ENCODE assay signal across 8 cellular contexts in genomic region chr1:36156329-36157114, GRCh38. TPM values are rescaled to one million over a fixed set of nuclear protein-coding genes. Genes with fewer than 3 reads are reported as not detected.
DNase-seq lines count a peak whose midpoint lies in the region; ATAC-seq and TF ChIP-seq lines count a peak whose summit lies in the region.

No MANE protein-coding gene starts in this region.

- peak overlapping the region; percentile 86 for H4K91ac ChIP-seq in IMR-90 (ENCODE audit: insufficient read depth, low read depth, low read length)
- peak overlapping the region; percentile 97 for H4K91ac ChIP-seq in trophoblast cell (ENCODE audit: low read depth, low read length)

- H3K9me1 ChIP-seq in IMR-90 (ENCODE audit: insufficient read depth, low read length): peaks cover 26% of the 10 kb centered on the region

- in situ Hi-C loops in IMR-90 (cut with MboI; ENCODE audit: low sequenced_read_pairs): no loop called here

- no CpG with 5 or more reads among the region's 69 CpGs for WGBS in IMR-90 (ENCODE audit: extremely low coverage in 2 of 2, insufficient read length in 1 of 2), 2 experiments
- WGBS in heart right ventricle, 2 donors: 0% methylated on average over 54 to 69 of the region's 69 CpGs
- WGBS in trophoblast cell (ENCODE audit: extremely low coverage, insufficient coverage, insufficient read length): no CpG with 5 or more reads among the region's 69 CpGs

- intact Hi-C loops in IMR-90 (cut with micrococcal nuclease): loop anchor here (5.0 kb wide), 1 partner anchor 46 kb away; no protein-coding TSS in a partner anchor
- intact Hi-C loops in heart right ventricle (cut with DNase I): loop anchor here in 1 of 10 donors (5.0 kb wide), 1 partner anchor 126 kb away; no protein-coding TSS in a partner anchor

- H3K23ac ChIP-seq in IMR-90 (ENCODE audit: low read depth, low read length): peak overlapping the region; percentile 94
- no peak overlapping the region for H3K23ac ChIP-seq in trophoblast cell (ENCODE audit: low read length)

- H2BK120ac ChIP-seq in IMR-90 (ENCODE audit: low read depth, low read length) (peak overlapping the region; percentile 38; the same call in 1 of the 2 replicates), trophoblast cell (ENCODE audit: insufficient read depth, low read length, poor library complexity) (peak overlapping the region; percentile 97)

- H3K27me3 Mint-ChIP-seq in activated naive CD8-positive, alpha-beta T cell treated with anti-CD3 and anti-CD28 coated beads, Interleukin-2, amount 50 U/mL, for 24 hours: no peaks in the 10 kb centered on the region

- H3K36me3 Mint-ChIP-seq in activated naive CD8-positive, alpha-beta T cell treated with anti-CD3 and anti-CD28 coated beads, Interleukin-2, amount 50 U/mL, for 24 hours (ENCODE audit: low read depth): peaks cover 17% of the 10 kb centered on the region

- H2AK9ac ChIP-seq in IMR-90 (replicated peaks; ENCODE audit: low read depth, low read length, poor library complexity): peak overlapping the region; percentile 100

- H3K4me1 ChIP-seq in IMR-90 (ENCODE audit: control insufficient read depth, insufficient read depth, low read length) (peaks cover 26% of the 10 kb centered on the region), heart right ventricle (peaks cover 39 to 79% (median 72%) of the 10 kb centered on the region in 9 donors), trophoblast cell (ENCODE audit: control insufficient read depth in 1 of 2, insufficient read depth in 2 of 2, low read length in 2 of 2) (peaks cover 44 to 47% of the 10 kb centered on the region in 2 experiments)

- CTCF ChIA-PET in IMR-90 (lab: Yijun Ruan, JAX): interaction anchor here (0.8 to 2.3 kb wide), 2 partner anchors 9 to 31 kb away, joined by 3 to 10 read pairs; no protein-coding TSS in a partner anchor

- peak overlapping the region; percentile 99 for H3K9ac ChIP-seq in IMR-90 (ENCODE audit: low read depth, low read length)
- H3K9ac ChIP-seq in trophoblast cell (ENCODE audit: low read length): peak overlapping the region; percentile 85

- peak overlapping the region; percentile 55 for H2BK12ac ChIP-seq in trophoblast cell (ENCODE audit: low read length)

- peak overlapping the region; percentile 98 for H3K4me3 ChIP-seq in IMR-90 (ENCODE audit: insufficient read depth, low read depth, low read length)
- peak overlapping the region; percentile 68 to 100 (median 99) for H3K4me3 ChIP-seq in heart right ventricle
- H3K4me3 ChIP-seq in trophoblast cell (ENCODE audit: low read depth, low read length): peak overlapping the region; percentile 90

- H4K5ac ChIP-seq in IMR-90 (ENCODE audit: low read depth, low read length): peak overlapping the region; percentile 60; the same call in 1 of the 2 replicates

- H3K27ac ChIP-seq in IMR-90 (ENCODE audit: insufficient read depth, low read length) (peak overlapping the region; percentile 97), heart right ventricle (peak overlapping the region; percentile 98 to 100 (median 100)), trophoblast cell (ENCODE audit: low read depth, low read length) (peak overlapping the region; percentile 91)

- H2AK5ac ChIP-seq in IMR-90 (ENCODE audit: low read depth, low read length): peak overlapping the region; percentile 98
- peak overlapping the region; percentile 94 for H2AK5ac ChIP-seq in trophoblast cell (ENCODE audit: low read length)

- H3K79me1 ChIP-seq in IMR-90 (ENCODE audit: low read depth in 1 of 2, low read length in 2 of 2): peaks cover 12 to 53% of the 10 kb centered on the region in 2 experiments; a peak in 3 of 4 replicates
- H3K79me1 ChIP-seq in trophoblast cell (ENCODE audit: low read length): peaks cover 29% of the 10 kb centered on the region

- H3K18ac ChIP-seq in IMR-90 (ENCODE audit: low read depth, low read length) (peak overlapping the region; percentile 89), trophoblast cell (ENCODE audit: low read length) (peak overlapping the region; percentile 98)

- no peak for TF ChIP-seq RAD21 in IMR-90 (IDR thresholded peaks at IDR 0.05; ENCODE audit: low read length)

- H2AFZ ChIP-seq in IMR-90 (replicated peaks; ENCODE audit: low read length, poor library complexity): peak overlapping the region; percentile 90
- H2AFZ ChIP-seq in trophoblast cell (ENCODE audit: insufficient read depth, low read length, poor library complexity): peak overlapping the region; percentile 93

- BruUV-seq in IMR-90 (replicated peaks; lab: Mats Ljungman, UMichigan): no TSS peak

- H2BK5ac ChIP-seq in IMR-90 (ENCODE audit: low read depth, low read length, poor library complexity, severe bottlenecking) (peak overlapping the region; percentile 99), trophoblast cell (ENCODE audit: low read depth, low read length, poor library complexity) (peak overlapping the region; percentile 98)

- peak overlapping the region; percentile 75 for H3K56ac ChIP-seq in IMR-90 (ENCODE audit: extremely low read depth, insufficient read depth, low read length)

- H4K8ac ChIP-seq in IMR-90 (ENCODE audit: low read depth in 2 of 2, low read length in 2 of 2): peak overlapping the region; percentile 73 to 80
- H4K8ac ChIP-seq in trophoblast cell (ENCODE audit: low read depth, low read length): peak overlapping the region; percentile 92

- peaks cover 73% of the 10 kb centered on the region for H3K4me1 Mint-ChIP-seq in activated naive CD8-positive, alpha-beta T cell treated with anti-CD3 and anti-CD28 coated beads, Interleukin-2, amount 50 U/mL, for 24 hours

- peaks cover 42% of the 10 kb centered on the region for H3K79me2 ChIP-seq in trophoblast cell (ENCODE audit: control insufficient read depth, insufficient read depth, low read length, poor library complexity)

- H3K36me3 ChIP-seq in IMR-90 (ENCODE audit: control insufficient read depth, insufficient read depth, low read length) (peaks cover 12% of the 10 kb centered on the region), heart right ventricle (peaks cover 0 to 20% (median 0%) of the 10 kb centered on the region in 9 donors), trophoblast cell (ENCODE audit: control insufficient read depth in 1 of 2, insufficient read depth in 2 of 2, low read length in 2 of 2) (peaks cover 13 to 15% of the 10 kb centered on the region in 2 experiments)

- TF ChIP-seq CTCF in IMR-90 (conservative IDR thresholded peaks at IDR 0.05; ENCODE audit: low read depth, low read length) (no peak), heart right ventricle (IDR thresholded peaks at IDR 0.05) (no peak)

- H3K4ac ChIP-seq in IMR-90 (ENCODE audit: low read depth, low read length): peak overlapping the region; percentile 98
- H3K4ac ChIP-seq in trophoblast cell (ENCODE audit: low read depth, low read length): peak overlapping the region; percentile 96

- no peak overlapping the region for H2BK20ac ChIP-seq in IMR-90 (ENCODE audit: low read depth, low read length)

- no peaks in the 10 kb centered on the region for H3K9me3 Mint-ChIP-seq in activated naive CD8-positive, alpha-beta T cell treated with anti-CD3 and anti-CD28 coated beads, Interleukin-2, amount 50 U/mL, for 24 hours

- peak overlapping the region; percentile 97 for H4K12ac ChIP-seq in trophoblast cell (ENCODE audit: low read depth, low read length)

- H2BK15ac ChIP-seq in IMR-90 (ENCODE audit: low read depth, low read length): peak overlapping the region; percentile 48; the same call in 2 of the 3 replicates

- TF ChIP-seq POLR2A in IMR-90 (IDR thresholded peaks at IDR 0.05; ENCODE audit: low read depth, low read length): peak; percentile 36; the same call in 1 of the 2 replicates

- peak overlapping the region; percentile 86 for H3K4me3 Mint-ChIP-seq in activated naive CD8-positive, alpha-beta T cell treated with anti-CD3 and anti-CD28 coated beads, Interleukin-2, amount 50 U/mL, for 24 hours

- POLR2A ChIA-PET in IMR-90 (lab: Charles Lee; ENCODE audit: unreplicated experiment): interaction anchor here (0.6 kb wide), 2 partner anchors 13 to 68 kb away, joined by 3 to 9 read pairs; no protein-coding TSS in a partner anchor

- peak; percentile 36 for ATAC-seq in IMR-90 (ENCODE audit: low read depth)
- ATAC-seq in activated naive CD8-positive, alpha-beta T cell treated with anti-CD3 and anti-CD28 coated beads, Interleukin-2, amount 50 U/mL, for 24 hours: no peak
- peak; percentile 41 to 70 (median 55) for ATAC-seq in heart right ventricle
- ATAC-seq in HG02884 (IDR thresholded peaks at IDR 0.05; ENCODE audit: unreplicated experiment): no peak

- no peaks in the 10 kb centered on the region for H3K27me3 ChIP-seq in IMR-90 (ENCODE audit: control insufficient read depth, insufficient read depth, low read length)
- no peaks in the 10 kb centered on the region for H3K27me3 ChIP-seq in heart right ventricle
- no peaks in the 10 kb centered on the region for H3K27me3 ChIP-seq in trophoblast cell (ENCODE audit: insufficient read depth, low read length)

- DNase-seq in NK-92 treated with Interleukin-12 subunit alpha and Interleukin-12 subunit beta, amount 100 ng/mL, for 24 hours (lab: John Stamatoyannopoulos, UW): peak; percentile 47
- DNase-seq in NK-92 (lab: John Stamatoyannopoulos, UW; ENCODE audit: unreplicated experiment) (no peak), IMR-90 (peak; percentile 47), SK-N-DZ (ENCODE audit: low spot score) (peak; percentile 71), heart right ventricle (peak; percentile 81 to 85), trophoblast cell (peak; percentile 67 to 70)
- DNase-seq in activated naive CD8-positive, alpha-beta T cell treated with anti-CD3 and anti-CD28 coated beads, Interleukin-2, amount 50 U/mL, for 24 hours: peak; percentile 68

- H4K20me1 ChIP-seq in IMR-90 (ENCODE audit: insufficient read depth, low read length): peaks cover 50% of the 10 kb centered on the region

- H3K14ac ChIP-seq in IMR-90 (replicated peaks; ENCODE audit: low read depth, low read length): peak overlapping the region; percentile 92
- H3K14ac ChIP-seq in trophoblast cell (ENCODE audit: low read length): peak overlapping the region; percentile 96

- peak overlapping the region; percentile 64 for H3K4me2 ChIP-seq in IMR-90 (ENCODE audit: low read depth, low read length)
- H3K4me2 ChIP-seq in trophoblast cell (ENCODE audit: low read length): peak overlapping the region; percentile 59

- dilution Hi-C loops in IMR-90 (cut with HindIII; ENCODE audit: low sequenced_read_pairs, unreplicated experiment): no loop called here

- no peaks in the 10 kb centered on the region for H3K9me3 ChIP-seq in IMR-90 (ENCODE audit: control insufficient read depth, insufficient read depth, low read length)
- H3K9me3 ChIP-seq in heart right ventricle: no peaks in the 10 kb centered on the region
- H3K9me3 ChIP-seq in trophoblast cell (ENCODE audit: insufficient read depth, low read depth, low read length): no peaks in the 10 kb centered on the region

- H3K27ac Mint-ChIP-seq in activated naive CD8-positive, alpha-beta T cell treated with anti-CD3 and anti-CD28 coated beads, Interleukin-2, amount 50 U/mL, for 24 hours: peak overlapping the region; percentile 82

RNA-seq across cellular contexts. Expression of gene MAP7D1, which starts 0.6 kb away (rescaled TPM):
- 30.8 and 32.3 TPM in 2 replicates for total RNA-seq in IMR-90 (2012; rRNA removed)
- 81.9 and 83.2 TPM in 2 replicates for polyA plus RNA-seq in IMR-90 (2012; rRNA removed)
- polyA plus RNA-seq in IMR-90 (2012; cell fraction: cytosol; rRNA removed): 96.4 and 165 TPM in 2 replicates
- 182 and 323 TPM in 2 replicates for polyA plus RNA-seq in IMR-90 (2012; cell fraction: nucleus; rRNA removed; ENCODE audit: low replicate concordance)
- polyA plus RNA-seq in SK-N-DZ (2014; cell fraction: cytosol; rRNA removed): 68.3 and 73.9 TPM in 2 replicates
- polyA plus RNA-seq in SK-N-DZ (2014; cell fraction: nucleus; rRNA removed): 67.3 and 84.8 TPM in 2 replicates
- total RNA-seq in heart right ventricle: 100 to 1,000 TPM; 277 to 364 (median 325) TPM
- 100 to 1,000 TPM; 176 to 225 TPM for polyA plus RNA-seq in heart right ventricle
- 96.6 and 97.6 TPM in 2 replicates for polyA plus RNA-seq in trophoblast cell (2013)

RNA-seq across cellular contexts. Expression of gene TRAPPC3, which starts 7.2 kb away (rescaled TPM):
- total RNA-seq in IMR-90 (2012; rRNA removed): 76.0 and 101 TPM in 2 replicates
- polyA plus RNA-seq in IMR-90 (2012; rRNA removed): 63.5 and 77.8 TPM in 2 replicates
- 67.3 and 70.8 TPM in 2 replicates for polyA plus RNA-seq in IMR-90 (2012; cell fraction: cytosol; rRNA removed)
- 31.1 and 62.4 TPM in 2 replicates for polyA plus RNA-seq in IMR-90 (2012; cell fraction: nucleus; rRNA removed; ENCODE audit: low replicate concordance)
- 83.0 and 86.0 TPM in 2 replicates for polyA plus RNA-seq in SK-N-DZ (2014; cell fraction: cytosol; rRNA removed)
- polyA plus RNA-seq in SK-N-DZ (2014; cell fraction: nucleus; rRNA removed): 36.5 and 37.1 TPM in 2 replicates
- 10 to 100 TPM; 41.6 to 62.6 (median 48.4) TPM for total RNA-seq in heart right ventricle
- polyA plus RNA-seq in heart right ventricle: 10 to 100 TPM; 33.6 to 73.8 TPM
- polyA plus RNA-seq in trophoblast cell (2013): 62.9 and 66.9 TPM in 2 replicates

RNA-seq across cellular contexts. Expression of gene COL8A2, which starts 31.5 kb away (rescaled TPM):
- total RNA-seq in IMR-90 (2012; rRNA removed) (0.54 and 0.56 TPM in 2 replicates), heart right ventricle (1 to 10 TPM in 3 of 10 donors, under 1 TPM in 7; 0.53 to 2.0 (median 0.73) TPM)
- polyA plus RNA-seq in IMR-90 (2012; rRNA removed) (0.83 and 1.1 TPM in 2 replicates), heart right ventricle (under 1 TPM; 0.58 to 0.80 TPM)
- polyA plus RNA-seq in IMR-90 (2012; cell fraction: cytosol; rRNA removed): 0.82 and 1.6 TPM in 2 replicates
- 0.79 and 0.88 TPM in 2 replicates for polyA plus RNA-seq in IMR-90 (2012; cell fraction: nucleus; rRNA removed; ENCODE audit: low replicate concordance)
- 0.23 and 0.29 TPM in 2 replicates for polyA plus RNA-seq in SK-N-DZ (2014; cell fraction: cytosol; rRNA removed)
- 0.65 and 1.1 TPM in 2 replicates for polyA plus RNA-seq in SK-N-DZ (2014; cell fraction: nucleus; rRNA removed)
- polyA plus RNA-seq in trophoblast cell (2013): 0.25 and 0.27 TPM in 2 replicates

Comparison
In these comparisons a context has a peak if more than half of its experiments do, and no peak if none do; other contexts are left out.
1. ATAC-seq: peak in IMR-90 (single experiment) and heart right ventricle (8 of 8); none in activated naive CD8-positive, alpha-beta T cell treated with anti-CD3 and anti-CD28 coated beads, Interleukin-2, amount 50 U/mL, for 24 hours (single experiment) and HG02884 (single experiment).
2. Peak in every context shown above with its lines, with median percentiles within 50 percentile points of each other: H3K27ac ChIP-seq and H3K4me3 ChIP-seq.